In genomic region chr12:75350413-75350812, GRCh38 we compare ENCODE assay signal across 8 cellular contexts. TPM values are rescaled to one million over a fixed set of nuclear protein-coding genes. Genes with fewer than 3 reads are reported as not detected.
"Had no signal": no experiment of that assay in that cellular context is flagged by ENCODE, and none has a peak within 500 bp of the region (broad histone marks: within the 10 kb centered on the region; RNA-seq: fewer than 3 reads in every experiment).

No MANE protein-coding gene starts in this region.

- H3K4me3 ChIP-seq: GM23338, K562 had no signal

- DNase-seq: H9, HCEC 1CT, KG1 had no signal

- H3K4me3 Mint-ChIP-seq: GM23338, H9, IgD-negative memory B cell had no signal

- ATAC-seq: GM23338, K562 had no signal

- H3K4me2 ChIP-seq: GM23338 had no signal

- H3K27ac Mint-ChIP-seq: GM23338, H9, IgD-negative memory B cell had no signal

- H3K4me1 Mint-ChIP-seq: GM23338, H9 had no signal

- H2AFZ ChIP-seq: GM23338 had no signal

RNA-seq across cellular contexts. Expression of gene GLIPR1L1, which starts 15.9 kb away (rescaled TPM):
- total RNA-seq: GM23338, HT-29, K562 had no signal

RNA-seq across cellular contexts. Expression of gene GLIPR1L2, which starts 40.5 kb away (rescaled TPM):
- total RNA-seq: GM23338, H1, HT-29, K562 had no signal
